Comparison of ENCODE assay signal across 8 cellular contexts in genomic region chr1:150567341-150567716, GRCh38.
DNase-seq lines count a peak whose midpoint lies in the region; ATAC-seq, FAIRE-seq and TF ChIP-seq lines count a peak whose summit lies in the region.

No MANE protein-coding gene starts in this region.

- H3K36me3 ChIP-seq in effector memory CD4-positive, alpha-beta T cell (ENCODE audit: control insufficient read depth, insufficient read depth, low read length): peaks cover 7% of the 10 kb centered on the region

- H3K9me3 Mint-ChIP-seq in nephron progenitor cell: no peaks in the 10 kb centered on the region

- peaks cover 10% of the 10 kb centered on the region for H3K36me3 Mint-ChIP-seq in nephron progenitor cell (ENCODE audit: low read depth)

- TF ChIP-seq CTCF in nephron progenitor cell (IDR thresholded peaks at IDR 0.05): no peak

- no peaks in the 10 kb centered on the region for H3K27me3 ChIP-seq in effector memory CD4-positive, alpha-beta T cell (replicated peaks; ENCODE audit: control insufficient read depth, insufficient read depth, low read length, poor library complexity, severe bottlenecking)

- H3K27me3 Mint-ChIP-seq in nephron progenitor cell (ENCODE audit: low read depth, poor library complexity): peaks cover 2% of the 10 kb centered on the region

- H3K4me3 ChIP-seq in GM08714 (ENCODE audit: low read length): peak overlapping the region; percentile 45; the same call in 1 of the 2 replicates
- peak overlapping the region; percentile 52 for H3K4me3 ChIP-seq in effector memory CD4-positive, alpha-beta T cell (ENCODE audit: insufficient read depth, low read depth, low read length, poor library complexity, severe bottlenecking)

- FAIRE-seq in HTR-8/SVneo (lab: Jason Lieb, UNC): no peak

- H3K4me1 Mint-ChIP-seq in nephron progenitor cell: peaks cover 70% of the 10 kb centered on the region

- peak overlapping the region; percentile 78 for H3K27ac ChIP-seq in effector memory CD4-positive, alpha-beta T cell (ENCODE audit: insufficient read depth, low read length, poor library complexity, severe bottlenecking)

- peaks cover 89% of the 10 kb centered on the region for H3K4me1 ChIP-seq in effector memory CD4-positive, alpha-beta T cell (ENCODE audit: control insufficient read depth, insufficient read depth, low read length, poor library complexity, severe bottlenecking)

- peak in 3 of 4 experiments; percentile 24 to 47 (median 35) for DNase-seq in activated CD4-positive, CD25-positive, alpha-beta regulatory T cell (lab: John Stamatoyannopoulos, UW)
- DNase-seq in effector memory CD4-positive, alpha-beta T cell: no peak
- DNase-seq in nephron progenitor cell (no peak), HTR-8/SVneo (ENCODE audit: insufficient read length, low spot score) (no peak), NCI-H1048 (lab: John Stamatoyannopoulos, UW) (no peak), NCI-H1105 (lab: John Stamatoyannopoulos, UW) (no peak)

- ATAC-seq in HG03039 (IDR thresholded peaks at IDR 0.05; ENCODE audit: unreplicated experiment): peak; percentile 20

- H3K4me3 Mint-ChIP-seq in nephron progenitor cell: peak overlapping the region; percentile 68

- no peaks in the 10 kb centered on the region for H3K9me3 ChIP-seq in effector memory CD4-positive, alpha-beta T cell (ENCODE audit: control insufficient read depth, low read length)

- peak overlapping the region; percentile 99 for H3K27ac Mint-ChIP-seq in nephron progenitor cell

Comparison
In these comparisons a context has a peak if more than half of its experiments do, and no peak if none do; other contexts are left out.
1. DNase-seq: peak in activated CD4-positive, CD25-positive, alpha-beta regulatory T cell (3 of 4); none in effector memory CD4-positive, alpha-beta T cell (0 of 3), nephron progenitor cell (single experiment), HTR-8/SVneo (single experiment), NCI-H1048 (single experiment) and NCI-H1105 (single experiment).